In the genomic region with DNA sequence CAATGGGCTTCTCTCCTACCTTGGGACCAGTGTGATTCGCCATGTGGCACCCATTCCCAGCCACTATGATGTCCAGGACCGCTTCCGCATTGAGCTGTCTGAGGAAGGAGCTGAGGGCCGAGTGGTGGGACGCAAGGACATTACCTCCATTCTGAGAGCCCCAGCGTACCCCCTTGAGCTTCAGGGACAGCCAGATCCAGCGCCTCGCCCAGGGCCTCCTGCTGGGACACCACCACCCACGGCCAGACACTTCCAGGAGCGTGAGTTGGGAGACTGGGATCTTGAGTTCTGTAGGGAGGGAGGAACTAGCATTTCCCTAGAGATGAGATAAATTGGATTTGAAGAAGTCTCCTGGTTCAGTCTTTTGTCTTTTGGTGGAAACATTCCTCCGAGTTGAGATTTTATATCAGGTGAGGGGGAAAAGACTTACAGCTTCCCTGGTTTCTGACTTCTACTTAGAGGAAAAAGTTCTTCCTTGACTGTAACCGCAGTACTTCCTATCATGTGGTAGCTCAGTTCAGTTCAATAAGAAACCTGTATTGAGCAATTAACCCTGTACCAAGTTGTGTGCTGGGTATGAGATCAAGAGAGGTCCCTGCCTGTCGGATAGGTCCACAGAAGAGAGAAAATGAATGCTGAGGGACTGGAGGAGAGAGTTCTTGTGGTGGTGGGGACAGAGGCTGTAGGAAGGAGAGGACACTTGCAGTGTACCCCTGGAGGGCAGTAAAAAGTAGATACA, we compare ENCODE assay signal across 1 cellular context.
TF ChIP-seq lines count a peak whose summit lies in the region.

No MANE protein-coding gene starts in this region.

TF ChIP-seq in WTC11, 78 proteins besides CTCF, POLR2A, EP300 and RAD21 (continued from another document):
- TF ChIP-seq, protein P1, sequence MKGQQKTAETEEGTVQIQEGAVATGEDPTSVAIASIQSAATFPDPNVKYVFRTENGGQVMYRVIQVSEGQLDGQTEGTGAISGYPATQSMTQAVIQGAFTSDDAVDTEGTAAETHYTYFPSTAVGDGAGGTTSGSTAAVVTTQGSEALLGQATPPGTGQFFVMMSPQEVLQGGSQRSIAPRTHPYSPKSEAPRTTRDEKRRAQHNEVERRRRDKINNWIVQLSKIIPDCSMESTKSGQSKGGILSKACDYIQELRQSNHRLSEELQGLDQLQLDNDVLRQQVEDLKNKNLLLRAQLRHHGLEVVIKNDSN (CRISPR knock-in tag; IDR thresholded peaks at IDR 0.05) = no peak
- TF ChIP-seq, protein P2, sequence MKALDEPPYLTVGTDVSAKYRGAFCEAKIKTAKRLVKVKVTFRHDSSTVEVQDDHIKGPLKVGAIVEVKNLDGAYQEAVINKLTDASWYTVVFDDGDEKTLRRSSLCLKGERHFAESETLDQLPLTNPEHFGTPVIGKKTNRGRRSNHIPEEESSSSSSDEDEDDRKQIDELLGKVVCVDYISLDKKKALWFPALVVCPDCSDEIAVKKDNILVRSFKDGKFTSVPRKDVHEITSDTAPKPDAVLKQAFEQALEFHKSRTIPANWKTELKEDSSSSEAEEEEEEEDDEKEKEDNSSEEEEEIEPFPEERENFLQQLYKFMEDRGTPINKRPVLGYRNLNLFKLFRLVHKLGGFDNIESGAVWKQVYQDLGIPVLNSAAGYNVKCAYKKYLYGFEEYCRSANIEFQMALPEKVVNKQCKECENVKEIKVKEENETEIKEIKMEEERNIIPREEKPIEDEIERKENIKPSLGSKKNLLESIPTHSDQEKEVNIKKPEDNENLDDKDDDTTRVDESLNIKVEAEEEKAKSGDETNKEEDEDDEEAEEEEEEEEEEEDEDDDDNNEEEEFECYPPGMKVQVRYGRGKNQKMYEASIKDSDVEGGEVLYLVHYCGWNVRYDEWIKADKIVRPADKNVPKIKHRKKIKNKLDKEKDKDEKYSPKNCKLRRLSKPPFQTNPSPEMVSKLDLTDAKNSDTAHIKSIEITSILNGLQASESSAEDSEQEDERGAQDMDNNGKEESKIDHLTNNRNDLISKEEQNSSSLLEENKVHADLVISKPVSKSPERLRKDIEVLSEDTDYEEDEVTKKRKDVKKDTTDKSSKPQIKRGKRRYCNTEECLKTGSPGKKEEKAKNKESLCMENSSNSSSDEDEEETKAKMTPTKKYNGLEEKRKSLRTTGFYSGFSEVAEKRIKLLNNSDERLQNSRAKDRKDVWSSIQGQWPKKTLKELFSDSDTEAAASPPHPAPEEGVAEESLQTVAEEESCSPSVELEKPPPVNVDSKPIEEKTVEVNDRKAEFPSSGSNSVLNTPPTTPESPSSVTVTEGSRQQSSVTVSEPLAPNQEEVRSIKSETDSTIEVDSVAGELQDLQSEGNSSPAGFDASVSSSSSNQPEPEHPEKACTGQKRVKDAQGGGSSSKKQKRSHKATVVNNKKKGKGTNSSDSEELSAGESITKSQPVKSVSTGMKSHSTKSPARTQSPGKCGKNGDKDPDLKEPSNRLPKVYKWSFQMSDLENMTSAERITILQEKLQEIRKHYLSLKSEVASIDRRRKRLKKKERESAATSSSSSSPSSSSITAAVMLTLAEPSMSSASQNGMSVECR (CRISPR knock-in tag; IDR thresholded peaks at IDR 0.05; ENCODE audit: borderline replicate concordance) = no peak
- no peak for TF ChIP-seq ZNF423 (CRISPR knock-in tag; IDR thresholded peaks at IDR 0.05)
- TF ChIP-seq IRF2 (CRISPR knock-in tag; IDR thresholded peaks at IDR 0.05; ENCODE audit: borderline replicate concordance, low read depth) = no peak
- TF ChIP-seq KAT7 (CRISPR knock-in tag; IDR thresholded peaks at IDR 0.05; ENCODE audit: borderline replicate concordance) = no peak
- no peak for TF ChIP-seq TCF7 (CRISPR knock-in tag; IDR thresholded peaks at IDR 0.05; ENCODE audit: low read depth)
- TF ChIP-seq TEAD1 (CRISPR knock-in tag; IDR thresholded peaks at IDR 0.05) = no peak
- no peak for TF ChIP-seq ZNF263 (CRISPR knock-in tag; IDR thresholded peaks at IDR 0.05; ENCODE audit: low read depth)
- TF ChIP-seq E2F5 (CRISPR knock-in tag; IDR thresholded peaks at IDR 0.05) = no peak
- TF ChIP-seq, protein P3, sequence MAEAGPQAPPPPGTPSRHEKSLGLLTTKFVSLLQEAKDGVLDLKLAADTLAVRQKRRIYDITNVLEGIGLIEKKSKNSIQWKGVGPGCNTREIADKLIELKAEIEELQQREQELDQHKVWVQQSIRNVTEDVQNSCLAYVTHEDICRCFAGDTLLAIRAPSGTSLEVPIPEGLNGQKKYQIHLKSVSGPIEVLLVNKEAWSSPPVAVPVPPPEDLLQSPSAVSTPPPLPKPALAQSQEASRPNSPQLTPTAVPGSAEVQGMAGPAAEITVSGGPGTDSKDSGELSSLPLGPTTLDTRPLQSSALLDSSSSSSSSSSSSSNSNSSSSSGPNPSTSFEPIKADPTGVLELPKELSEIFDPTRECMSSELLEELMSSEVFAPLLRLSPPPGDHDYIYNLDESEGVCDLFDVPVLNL (CRISPR knock-in tag; IDR thresholded peaks at IDR 0.05; ENCODE audit: borderline replicate concordance, low read depth) = no peak
- TF ChIP-seq CBFB (CRISPR knock-in tag; IDR thresholded peaks at IDR 0.05; ENCODE audit: low read depth) = no peak
- TF ChIP-seq STAT6 (CRISPR knock-in tag; conservative IDR thresholded peaks at IDR 0.05; ENCODE audit: low read depth) = no peak
- TF ChIP-seq ZNF416 (CRISPR knock-in tag; IDR thresholded peaks at IDR 0.05) = no peak
- TF ChIP-seq NFATC4 (CRISPR knock-in tag; IDR thresholded peaks at IDR 0.05) = no peak
- TF ChIP-seq ZBTB43 (CRISPR knock-in tag; IDR thresholded peaks at IDR 0.05) = no peak
